In genomic region chr20:43961541-43962471, GRCh38 we compare ENCODE assay signal across 22 cellular contexts. TPM values are rescaled to one million over a fixed set of nuclear protein-coding genes. Genes with fewer than 3 reads are reported as not detected.
DNase-seq lines count a peak whose midpoint lies in the region; ATAC-seq and TF ChIP-seq lines count a peak whose summit lies in the region.
"Had no signal": no experiment of that assay in that cellular context is flagged by ENCODE, and none has a peak within 500 bp of the region (broad histone marks: within the 10 kb centered on the region; RNA-seq: fewer than 3 reads in every experiment).

No MANE protein-coding gene starts in this region.

- peaks cover under 1% of the 10 kb centered on the region for H3K9me3 Mint-ChIP-seq in natural killer cell treated with Interleukin-12 subunit alpha and Interleukin-12 subunit beta and Interleukin-15 and Interleukin-18, amount 100 ng/mL, for 72 hours
- no peaks in the 10 kb centered on the region for H3K9me3 Mint-ChIP-seq in natural killer cell

- peaks cover 46 to 56% of the 10 kb centered on the region in 2 donors for H3K4me1 Mint-ChIP-seq in natural killer cell treated with Interleukin-12 subunit alpha and Interleukin-12 subunit beta and Interleukin-15 and Interleukin-18, amount 100 ng/mL, for 72 hours (ENCODE audit: low read depth in 2 of 2)
- H3K4me1 Mint-ChIP-seq in natural killer cell = peaks cover 56 to 57% of the 10 kb centered on the region in 2 donors

- TF ChIP-seq POLR2A in tibial nerve (IDR thresholded peaks at IDR 0.05) (no peak), esophagus muscularis mucosa (IDR thresholded peaks at IDR 0.05; ENCODE audit: low read depth) (no peak)

- TF ChIP-seq EP300 in tibial nerve (IDR thresholded peaks at IDR 0.05) (no peak), esophagus muscularis mucosa (IDR thresholded peaks at IDR 0.05) (no peak)

- H3K27me3 Mint-ChIP-seq in natural killer cell treated with Interleukin-12 subunit alpha and Interleukin-12 subunit beta and Interleukin-15 and Interleukin-18, amount 100 ng/mL, for 72 hours = peaks cover 27 to 28% of the 10 kb centered on the region in 2 donors
- H3K27me3 Mint-ChIP-seq in natural killer cell (ENCODE audit: low read depth in 2 of 2) = peaks cover 39 to 41% of the 10 kb centered on the region in 2 donors

- H3K9me3 ChIP-seq in RWPE2 (ENCODE audit: severe bottlenecking) = no peaks in the 10 kb centered on the region
- H3K9me3 ChIP-seq in tibial nerve = no peaks in the 10 kb centered on the region
- no peaks in the 10 kb centered on the region for H3K9me3 ChIP-seq in esophagus muscularis mucosa
- H3K9me3 ChIP-seq: MG63, Peyer's patch, right atrium auricular region, SJSA1 had no signal

- intact Hi-C loops in natural killer cell (cut with micrococcal nuclease) (no loop called here), esophagus muscularis mucosa (cut with DNase I) (no loop called here)

- no peak overlapping the region for H3K4me3 Mint-ChIP-seq in natural killer cell treated with Interleukin-12 subunit alpha and Interleukin-12 subunit beta and Interleukin-15 and Interleukin-18, amount 100 ng/mL, for 72 hours
- H3K4me3 Mint-ChIP-seq in natural killer cell = no peak overlapping the region
- H3K4me3 Mint-ChIP-seq: activated CD8-positive, alpha-beta memory T cell treated with anti-CD3 and anti-CD28 coated beads, Interleukin-2, amount 10 ng/mL, durations not matched to agents 7 days and 5 days; activated naive CD8-positive, alpha-beta T cell treated with anti-CD3 and anti-CD28 coated beads for 36 hours; activated T-helper 17 cell treated with anti-CD3 and anti-CD28 coated beads, Interleukin-2, amount 50 U/mL, for 72 hours; stimulated activated memory B cell treated with anti-CD40 and anti-IgM and Interleukin-4, amounts not matched to agents 10 μg/mL and 1 μg/mL and 100 μg/mL, for 72 hours had no signal

- 65 to 66% methylated on average over 17 to 18 of the region's 18 CpGs for WGBS in tibial nerve, 2 donors
- WGBS in esophagus muscularis mucosa = 94% methylated on average over 16 of the region's 18 CpGs

- H3K27ac Mint-ChIP-seq in natural killer cell treated with Interleukin-12 subunit alpha and Interleukin-12 subunit beta and Interleukin-15 and Interleukin-18, amount 100 ng/mL, for 72 hours = peak overlapping the region; percentile 49 to 63
- H3K27ac Mint-ChIP-seq in natural killer cell = no peak overlapping the region
- H3K27ac Mint-ChIP-seq: activated CD8-positive, alpha-beta memory T cell treated with anti-CD3 and anti-CD28 coated beads, Interleukin-2, amount 10 ng/mL, durations not matched to agents 7 days and 5 days; activated naive CD8-positive, alpha-beta T cell treated with anti-CD3 and anti-CD28 coated beads for 36 hours; activated T-helper 17 cell treated with anti-CD3 and anti-CD28 coated beads, Interleukin-2, amount 50 U/mL, for 72 hours had no signal

- no peak for ATAC-seq in natural killer cell treated with Interleukin-12 subunit alpha and Interleukin-12 subunit beta and Interleukin-15 and Interleukin-18, amount 100 ng/mL, for 72 hours
- no peak for ATAC-seq in natural killer cell
- ATAC-seq in RWPE2 (ENCODE audit: low read depth) = no peak
- no peak for ATAC-seq in GM18907 (IDR thresholded peaks at IDR 0.05; ENCODE audit: unreplicated experiment)
- ATAC-seq in HG02571 (IDR thresholded peaks at IDR 0.05; ENCODE audit: unreplicated experiment) = no peak
- ATAC-seq: activated CD8-positive, alpha-beta memory T cell treated with anti-CD3 and anti-CD28 coated beads, Interleukin-2, amount 10 ng/mL, durations not matched to agents 7 days and 5 days; activated T-helper 17 cell treated with anti-CD3 and anti-CD28 coated beads, Interleukin-2, amount 50 U/mL, for 72 hours; stimulated activated memory B cell treated with anti-CD40 and anti-IgM and Interleukin-4, amounts not matched to agents 10 μg/mL and 1 μg/mL and 100 μg/mL, for 72 hours had no signal

- H3K27me3 ChIP-seq in RWPE2 (ENCODE audit: insufficient read depth, poor library complexity, severe bottlenecking) = no peaks in the 10 kb centered on the region
- no peaks in the 10 kb centered on the region for H3K27me3 ChIP-seq in tibial nerve
- no peaks in the 10 kb centered on the region for H3K27me3 ChIP-seq in esophagus muscularis mucosa
- H3K27me3 ChIP-seq: MG63, Peyer's patch, right atrium auricular region, SJSA1 had no signal

- H3K36me3 ChIP-seq in RWPE2 (ENCODE audit: low read depth) = no peaks in the 10 kb centered on the region
- H3K36me3 ChIP-seq in tibial nerve = no peaks in the 10 kb centered on the region
- H3K36me3 ChIP-seq in esophagus muscularis mucosa = no peaks in the 10 kb centered on the region
- H3K36me3 ChIP-seq: MG63, Peyer's patch, right atrium auricular region had no signal

- DNase-seq in natural killer cell treated with Interleukin-12 subunit alpha and Interleukin-12 subunit beta and Interleukin-15 and Interleukin-18, amount 100 ng/mL, for 72 hours (ENCODE audit: low spot score) = peak; percentile 15
- no peak for DNase-seq in natural killer cell
- peak; percentile 77 for DNase-seq in RWPE2 (ENCODE audit: low spot score)
- DNase-seq in islet precursor cell = peak; percentile 86
- DNase-seq in tibial nerve (ENCODE audit: low spot score in 2 of 2) = no peak
- no peak for DNase-seq in esophagus muscularis mucosa (ENCODE audit: extremely low spot score)
- DNase-seq: activated CD8-positive, alpha-beta memory T cell treated with anti-CD3 and anti-CD28 coated beads, Interleukin-2, amount 10 ng/mL, durations not matched to agents 7 days and 5 days; activated naive CD8-positive, alpha-beta T cell treated with anti-CD3 and anti-CD28 coated beads for 36 hours; MG63; NCI-H1694; NCI-H2171 treated with DMSO at 0.1 percent for 48 hours; NCI-H524 treated with DMSO at 0.1 percent for 48 hours; stimulated activated CD4-positive, alpha-beta T cell treated with anti-CD3 and anti-CD28 coated beads, Interleukin-2, amount 100 ng/mL, for 48 hours had no signal

- peaks cover 16% of the 10 kb centered on the region for H3K36me3 Mint-ChIP-seq in natural killer cell treated with Interleukin-12 subunit alpha and Interleukin-12 subunit beta and Interleukin-15 and Interleukin-18, amount 100 ng/mL, for 72 hours
- no peaks in the 10 kb centered on the region for H3K36me3 Mint-ChIP-seq in natural killer cell

- H3K4me3 ChIP-seq in RWPE2 (ENCODE audit: severe bottlenecking) (no peak overlapping the region), tibial nerve (no peak overlapping the region), esophagus muscularis mucosa (no peak overlapping the region)
- H3K4me3 ChIP-seq: MG63, Peyer's patch, right atrium auricular region, SJSA1 had no signal

- H3K27ac ChIP-seq in RWPE2 (ENCODE audit: poor library complexity, severe bottlenecking) = no peak overlapping the region
- H3K27ac ChIP-seq in tibial nerve = no peak overlapping the region
- H3K27ac ChIP-seq in esophagus muscularis mucosa (replicated peaks in 1 of 4) = no peak overlapping the region
- H3K27ac ChIP-seq: C4-2B, epithelial cell of prostate, Peyer's patch, right atrium auricular region, SJSA1 had no signal

- TF ChIP-seq CTCF in natural killer cell (IDR thresholded peaks at IDR 0.05) (no peak), RWPE2 (IDR thresholded peaks at IDR 0.05; ENCODE audit: poor library complexity, severe bottlenecking) (no peak), tibial nerve (IDR thresholded peaks at IDR 0.05) (no peak), esophagus muscularis mucosa (IDR thresholded peaks at IDR 0.05) (no peak)

- H3K4me1 ChIP-seq in RWPE2 (ENCODE audit: insufficient read depth, poor library complexity, severe bottlenecking) (peaks cover 19% of the 10 kb centered on the region), tibial nerve (peaks cover 0 to 20% (median 7%) of the 10 kb centered on the region in 4 donors), esophagus muscularis mucosa (peaks cover 12 to 44% (median 41%) of the 10 kb centered on the region in 4 donors)

RNA-seq across cellular contexts. Expression of gene TOX2, which starts 47.2 kb away (rescaled TPM):
- 1 to 10 TPM; 4.0 to 5.6 TPM for total RNA-seq in natural killer cell treated with Interleukin-12 subunit alpha and Interleukin-12 subunit beta and Interleukin-15 and Interleukin-18, amount 100 ng/mL, for 72 hours
- total RNA-seq in natural killer cell (1 to 10 TPM in 2 of 3 donors, under 1 TPM in 1; 0.93 to 1.8 (median 1.2) TPM), tibial nerve (1 to 10 TPM; 1.3 to 3.3 (median 1.9) TPM), esophagus muscularis mucosa (10 to 100 TPM; 19.4 to 39.5 (median 32.8) TPM)

Comparison
In these comparisons a context has a peak if more than half of its experiments do, and no peak if none do; other contexts are left out.
1. DNase-seq: peak in natural killer cell treated with Interleukin-12 subunit alpha and Interleukin-12 subunit beta and Interleukin-15 and Interleukin-18, amount 100 ng/mL, for 72 hours (single experiment), RWPE2 (single experiment) and islet precursor cell (single experiment); none in natural killer cell (single experiment), tibial nerve (0 of 2) and esophagus muscularis mucosa (single experiment).
2. H3K27ac Mint-ChIP-seq: peak in natural killer cell treated with Interleukin-12 subunit alpha and Interleukin-12 subunit beta and Interleukin-15 and Interleukin-18, amount 100 ng/mL, for 72 hours (2 of 2); none in natural killer cell (0 of 2).